ENCODE assay signal across 28 cellular contexts in genomic region chr16:72983728-72984350, GRCh38.
DNase-seq lines count a peak whose midpoint lies in the region; ATAC-seq and TF ChIP-seq lines count a peak whose summit lies in the region.
"Had no signal": no experiment of that assay in that cellular context is flagged by ENCODE, and none has a peak within 500 bp of the region (broad histone marks: within the 10 kb centered on the region; RNA-seq: fewer than 3 reads in every experiment).

No MANE protein-coding gene starts in this region.

- POLR2A ChIA-PET in Caco-2 (lab: Charles Lee): no interaction called here

- CTCF ChIA-PET in Caco-2 (lab: Charles Lee): no interaction called here

- no TSS peak for BruUV-seq in Caco-2 (replicated peaks; lab: Mats Ljungman, UMichigan)

- in situ Hi-C loops in gastrocnemius medialis (cut with MboI; ENCODE audit: low sequenced_read_pairs in 4 of 4): no loop called here

- TF ChIP-seq CTCF in Caco-2 (IDR thresholded peaks at IDR 0.05; ENCODE audit: insufficient read depth in 1 of 2, low read depth in 1 of 2, low read length in 1 of 2, severe bottlenecking in 1 of 2, unreplicated experiment in 1 of 2) (no peak), gastrocnemius medialis (IDR thresholded peaks at IDR 0.05 in 4 of 5, conservative IDR thresholded peaks at IDR 0.05 in 1 of 5) (no peak)

- H3K27me3 ChIP-seq in Caco-2 (replicated peaks; ENCODE audit: control insufficient read depth, insufficient read depth, low read length) (no peaks in the 10 kb centered on the region), gastrocnemius medialis (no peaks in the 10 kb centered on the region)
- H3K27me3 ChIP-seq: brain microvascular endothelial cell, neutrophil had no signal

- H3K27ac ChIP-seq in gastrocnemius medialis: peak overlapping the region; percentile 89 to 99 (median 96)
- H3K27ac ChIP-seq: brain microvascular endothelial cell, neutrophil had no signal

- H3K9me3 ChIP-seq in Caco-2 (no peaks in the 10 kb centered on the region), gastrocnemius medialis (no peaks in the 10 kb centered on the region)
- H3K9me3 ChIP-seq: neutrophil, thoracic aorta had no signal

- DNase-seq in Caco-2: no peak
- peak; percentile 28 for DNase-seq in NCI-H524 treated with DMSO at 0.1 percent for 48 hours (lab: John Stamatoyannopoulos, UW)
- peak; percentile 33 for DNase-seq in mesenteric fat pad (ENCODE audit: low spot score)
- no peak for DNase-seq in gastrocnemius medialis
- DNase-seq in T1000 (lab: John Stamatoyannopoulos, UW): no peak
- DNase-seq: activated CD4-positive, alpha-beta T cell treated with anti-CD3 and anti-CD28 coated beads for 1 hour; activated CD8-positive, alpha-beta memory T cell treated with anti-CD3 and anti-CD28 coated beads for 24 hours; activated naive CD4-positive, alpha-beta T cell; activated T-cell treated with anti-CD3 and anti-CD28 coated beads, Interleukin-2, amount 50 U/mL, for 1 hour; brain microvascular endothelial cell; CD4-positive, alpha-beta T cell; effector memory CD8-positive, alpha-beta T cell; GF-D8; hypothalamus; left ventricle myocardium superior; NCI-H187 treated with DMSO at 0.1 percent for 48 hours; NCI-H226; NCI-H748 treated with DMSO at 0.1 percent for 48 hours; stimulated activated CD4-positive, alpha-beta T cell treated with anti-CD3 and anti-CD28 coated beads, Interleukin-4, amount 100 ng/mL, for 24 hours; stimulated activated naive B cell treated with anti-CD40 and anti-IgM and Interleukin-4, amounts not matched to agents 10 μg/mL and 1 μg/mL and 100 μg/mL, for 72 hours; T-helper 1 cell had no signal

- TF ChIP-seq POLR2A in gastrocnemius medialis (IDR thresholded peaks at IDR 0.05): no peak

- intact Hi-C loops in Caco-2 (cut with micrococcal nuclease; ENCODE audit: unreplicated experiment): no loop called here
- intact Hi-C loops in gastrocnemius medialis (cut with DNase I; ENCODE audit: low total_unique reads): no loop called here

- ATAC-seq in gastrocnemius medialis (no peak), HG02798 (IDR thresholded peaks at IDR 0.05; ENCODE audit: poor library complexity, unreplicated experiment) (no peak), HG02642 (IDR thresholded peaks at IDR 0.05; ENCODE audit: poor library complexity, unreplicated experiment) (no peak), HG03378 (IDR thresholded peaks at IDR 0.05; ENCODE audit: unreplicated experiment) (no peak)
- ATAC-seq: effector memory CD8-positive, alpha-beta T cell; esophagus mucosa; GM23338; left ventricle myocardium superior; stimulated activated naive B cell treated with anti-CD40 and anti-IgM and Interleukin-4, amounts not matched to agents 10 μg/mL and 1 μg/mL and 100 μg/mL, for 72 hours had no signal

- no peak overlapping the region for H3K4me3 Mint-ChIP-seq in Caco-2 (ENCODE audit: unreplicated experiment)
- H3K4me3 Mint-ChIP-seq: CD4-positive, alpha-beta T cell; effector memory CD8-positive, alpha-beta T cell; GM23338; stimulated activated naive B cell treated with anti-CD40 and anti-IgM and Interleukin-4, amounts not matched to agents 10 μg/mL and 1 μg/mL and 100 μg/mL, for 72 hours had no signal

- H3K27ac Mint-ChIP-seq in Caco-2 (ENCODE audit: unreplicated experiment): peak overlapping the region; percentile 37
- H3K27ac Mint-ChIP-seq: CD4-positive, alpha-beta T cell; effector memory CD8-positive, alpha-beta T cell; GM23338; stimulated activated naive B cell treated with anti-CD40 and anti-IgM and Interleukin-4, amounts not matched to agents 10 μg/mL and 1 μg/mL and 100 μg/mL, for 72 hours had no signal

- H3K36me3 ChIP-seq in Caco-2 (ENCODE audit: control insufficient read depth, insufficient read depth, low read length) (no peaks in the 10 kb centered on the region), gastrocnemius medialis (no peaks in the 10 kb centered on the region)
- H3K36me3 ChIP-seq: brain microvascular endothelial cell, neutrophil, thoracic aorta had no signal

- peaks cover 27% of the 10 kb centered on the region for H3K4me1 ChIP-seq in Caco-2
- H3K4me1 ChIP-seq in gastrocnemius medialis: peaks cover 61 to 78% of the 10 kb centered on the region in 2 donors

- peaks cover 44% of the 10 kb centered on the region for H3K4me1 Mint-ChIP-seq in Caco-2 (ENCODE audit: low read depth, unreplicated experiment)

- peaks cover 22% of the 10 kb centered on the region for H3K36me3 Mint-ChIP-seq in Caco-2 (ENCODE audit: insufficient read depth, unreplicated experiment)
- H3K36me3 Mint-ChIP-seq: stimulated activated naive B cell treated with anti-CD40 and anti-IgM and Interleukin-4, amounts not matched to agents 10 μg/mL and 1 μg/mL and 100 μg/mL, for 72 hours had no signal

- no peaks in the 10 kb centered on the region for H3K9me3 Mint-ChIP-seq in Caco-2 (ENCODE audit: unreplicated experiment)
- H3K9me3 Mint-ChIP-seq: CD4-positive, alpha-beta T cell; GM23338; stimulated activated naive B cell treated with anti-CD40 and anti-IgM and Interleukin-4, amounts not matched to agents 10 μg/mL and 1 μg/mL and 100 μg/mL, for 72 hours had no signal

- H3K4me3 ChIP-seq in Caco-2 (ENCODE audit: low read depth, low read length) (no peak overlapping the region), gastrocnemius medialis (no peak overlapping the region)
- H3K4me3 ChIP-seq: GM23338, thoracic aorta had no signal

- H3K27me3 Mint-ChIP-seq in Caco-2 (ENCODE audit: insufficient read depth, unreplicated experiment): no peaks in the 10 kb centered on the region
- H3K27me3 Mint-ChIP-seq: CD4-positive, alpha-beta T cell; effector memory CD8-positive, alpha-beta T cell; stimulated activated naive B cell treated with anti-CD40 and anti-IgM and Interleukin-4, amounts not matched to agents 10 μg/mL and 1 μg/mL and 100 μg/mL, for 72 hours had no signal

Comparison
In these comparisons a context has a peak if more than half of its experiments do, and no peak if none do; other contexts are left out.
1. DNase-seq: peak in NCI-H524 treated with DMSO at 0.1 percent for 48 hours (single experiment) and mesenteric fat pad (single experiment); none in Caco-2 (0 of 2), gastrocnemius medialis (0 of 2) and T1000 (single experiment).